1 cellular context compared by ENCODE assay signal in genomic region chr3:9553021-9553948, GRCh38.
A peak's percentile ranks its signal among the peaks of the same experiment; 100 is the strongest.
TF ChIP-seq lines count a peak whose summit lies in the region.

TSS of gene LHFPL4 (minus strand) at chr3:9553822. CDS start at chr3:9552679, 1,143 bp downstream.

TF ChIP-seq in GM23338, 12 proteins besides CTCF, POLR2A, EP300 and RAD21:
- TF ChIP-seq REST (IDR thresholded peaks at IDR 0.05; ENCODE audit: unreplicated experiment), result no peak
- no peak for TF ChIP-seq POLR2AphosphoS5 (IDR thresholded peaks at IDR 0.05; ENCODE audit: low read depth)
- 0 out of 2 replicates have a peak, but pooled peaks have one; percentile 30 for TF ChIP-seq ZNF114 (CRISPR knock-in tag; IDR thresholded peaks at IDR 0.05)
